Comparison of ENCODE assay signal across 8 cellular contexts in the genomic region with DNA sequence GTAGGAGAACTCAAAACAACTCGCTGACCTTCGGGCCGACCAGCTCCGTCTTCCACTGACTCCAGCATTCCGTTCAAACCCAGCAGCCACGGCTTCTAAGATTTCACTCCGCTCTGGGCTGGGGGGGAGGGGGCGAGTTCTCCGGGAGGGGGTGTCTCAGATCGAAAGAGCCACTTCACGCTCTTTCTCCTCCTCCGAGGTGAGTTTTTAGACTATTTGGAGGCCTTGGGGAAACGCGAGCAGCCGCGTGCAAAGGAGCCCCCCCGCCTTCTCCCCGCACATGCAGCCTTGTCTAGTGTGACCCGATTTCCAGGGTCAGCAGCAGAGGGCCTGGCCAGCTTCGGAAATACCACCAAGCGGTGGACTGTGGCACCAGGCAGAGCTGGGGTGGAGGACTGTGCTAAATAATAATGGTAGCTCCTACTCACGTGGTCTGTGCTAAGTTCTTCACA.
DNase-seq lines count a peak whose midpoint lies in the region; ATAC-seq and TF ChIP-seq lines count a peak whose summit lies in the region.

No MANE protein-coding gene starts in this region.

- ATAC-seq in upper lobe of right lung (peak; percentile 2), HG02588 (IDR thresholded peaks at IDR 0.05; ENCODE audit: unreplicated experiment) (no peak), HG03520 (IDR thresholded peaks at IDR 0.05; ENCODE audit: unreplicated experiment) (no peak)

- H3K27me3 ChIP-seq in breast epithelium (peaks cover 0 to 79% of the 10 kb centered on the region in 2 donors), upper lobe of right lung (no peaks in the 10 kb centered on the region)

- peak overlapping the region; percentile 56 to 76 (median 59) for H3K4me3 ChIP-seq in breast epithelium
- peak overlapping the region; percentile 64 for H3K4me3 ChIP-seq in upper lobe of right lung

- DNase-seq in EH (ENCODE audit: low read depth) (peak; percentile 18), NCI-H2227 (lab: John Stamatoyannopoulos, UW; ENCODE audit: unreplicated experiment) (peak; percentile 81), breast epithelium (ENCODE audit: low spot score in 2 of 2) (no peak), lung microvascular endothelial cell (ENCODE audit: low read depth in 2 of 2) (peak; percentile 19 to 50), upper lobe of right lung (no peak), NCI-H2107 treated with DMSO at 0.1 percent for 48 hours (lab: John Stamatoyannopoulos, UW; ENCODE audit: unreplicated experiment) (no peak)

- TF ChIP-seq CTCF in breast epithelium (IDR thresholded peaks at IDR 0.05) = no peak
- TF ChIP-seq CTCF in upper lobe of right lung (IDR thresholded peaks at IDR 0.05) = no peak

- H3K9me3 ChIP-seq in breast epithelium (peaks cover 0 to 5% of the 10 kb centered on the region in 2 donors), upper lobe of right lung (no peaks in the 10 kb centered on the region)

- peak overlapping the region; percentile 83 to 97 for H3K27ac ChIP-seq in breast epithelium
- H3K27ac ChIP-seq in upper lobe of right lung = peak overlapping the region; percentile 97

- H3K4me1 ChIP-seq in breast epithelium (no peaks in the 10 kb centered on the region), upper lobe of right lung (peaks cover 17% of the 10 kb centered on the region)

- H3K36me3 ChIP-seq in breast epithelium (no peaks in the 10 kb centered on the region), upper lobe of right lung (no peaks in the 10 kb centered on the region)

- intact Hi-C loops in breast epithelium (cut with DNase I; ENCODE audit: low total_unique reads) = no loop called here
- intact Hi-C loops in upper lobe of right lung (cut with DNase I) = no loop called here

- no peak for TF ChIP-seq POLR2A in breast epithelium (IDR thresholded peaks at IDR 0.05)

Comparison
In these comparisons a context has a peak if more than half of its experiments do, and no peak if none do; other contexts are left out.
1. DNase-seq: peak in EH (single experiment), NCI-H2227 (single experiment) and lung microvascular endothelial cell (2 of 2); none in breast epithelium (0 of 2), upper lobe of right lung (single experiment) and NCI-H2107 treated with DMSO at 0.1 percent for 48 hours (single experiment).